27 cellular contexts compared by ENCODE assay signal in the genomic region with DNA sequence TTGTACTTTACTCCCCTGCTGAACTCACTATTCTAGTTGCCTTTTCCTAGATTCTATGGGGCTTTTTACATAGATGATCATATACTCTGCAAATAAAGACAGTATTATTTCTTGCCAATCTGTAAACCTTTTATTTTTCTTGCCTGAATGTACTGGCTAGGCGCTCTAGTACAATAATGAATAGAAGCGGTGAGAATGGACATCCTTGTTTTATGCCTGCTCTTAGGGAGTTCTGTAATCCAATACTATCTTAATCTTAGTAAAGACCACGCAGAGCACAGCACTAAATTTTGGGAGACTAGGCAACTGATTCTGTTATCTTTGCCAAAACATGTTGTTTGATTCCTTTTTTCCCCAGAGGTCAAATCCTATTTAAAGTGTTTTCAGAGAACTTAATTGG. TPM values are rescaled to one million over a fixed set of nuclear protein-coding genes. Genes with fewer than 3 reads are reported as not detected.
DNase-seq lines count a peak whose midpoint lies in the region; ATAC-seq lines count a peak whose summit lies in the region.
"Had no signal": no experiment of that assay in that cellular context is flagged by ENCODE, and none has a peak within 500 bp of the region (broad histone marks: within the 10 kb centered on the region; RNA-seq: fewer than 3 reads in every experiment).

No MANE protein-coding gene starts in this region.

- no peak overlapping the region for H3K4me3 Mint-ChIP-seq in activated naive CD8-positive, alpha-beta T cell
- no peak overlapping the region for H3K4me3 Mint-ChIP-seq in activated naive CD8-positive, alpha-beta T cell treated with anti-CD3 and anti-CD28 coated beads for 36 hours
- peak overlapping the region in 1 of 8 donors; percentile 16 for H3K4me3 Mint-ChIP-seq in naive B cell
- H3K4me3 Mint-ChIP-seq: CD4-positive, alpha-beta memory T cell; HFFc6; IgD-negative memory B cell had no signal

- H2AFZ ChIP-seq in neuronal stem cell (ENCODE audit: low read length): no peak overlapping the region

- no peak overlapping the region for H3K4me2 ChIP-seq in neuronal stem cell (ENCODE audit: insufficient read depth, low read length, poor library complexity, severe bottlenecking)
- H3K4me2 ChIP-seq: BLaER1 had no signal

- no peak for ATAC-seq in naive B cell (ENCODE audit: low read depth in 2 of 2)
- ATAC-seq: GM12878, PC-3 had no signal

- H4K8ac ChIP-seq in neuronal stem cell (ENCODE audit: low read depth, low read length): no peak overlapping the region

- H2BK5ac ChIP-seq in neuronal stem cell (ENCODE audit: low read length): no peak overlapping the region

- no peak overlapping the region for H3K9ac ChIP-seq in neuronal stem cell (ENCODE audit: low read depth, low read length, poor library complexity)
- H3K9ac ChIP-seq: BLaER1 had no signal

- no peaks in the 10 kb centered on the region for H3K27me3 ChIP-seq in neuronal stem cell (ENCODE audit: control insufficient read depth in 3 of 3, insufficient read depth in 3 of 3, low read depth in 1 of 3, low read length in 3 of 3)
- H3K27me3 ChIP-seq: BLaER1 had no signal

- H3K4me1 Mint-ChIP-seq in activated naive CD8-positive, alpha-beta T cell (ENCODE audit: low read depth): peaks cover 60% of the 10 kb centered on the region
- H3K4me1 Mint-ChIP-seq in activated naive CD8-positive, alpha-beta T cell treated with anti-CD3 and anti-CD28 coated beads for 36 hours: peaks cover 60% of the 10 kb centered on the region
- H3K4me1 Mint-ChIP-seq in naive B cell: peaks cover 13 to 59% (median 15%) of the 10 kb centered on the region in 3 donors

- H4K91ac ChIP-seq in neuronal stem cell (ENCODE audit: low read depth, low read length, poor library complexity): no peak overlapping the region

- H3K9me3 Mint-ChIP-seq in activated naive CD8-positive, alpha-beta T cell (ENCODE audit: low read depth): no peaks in the 10 kb centered on the region
- H3K9me3 Mint-ChIP-seq in activated naive CD8-positive, alpha-beta T cell treated with anti-CD3 and anti-CD28 coated beads for 36 hours: peaks cover 12% of the 10 kb centered on the region
- H3K9me3 Mint-ChIP-seq in naive B cell: no peaks in the 10 kb centered on the region
- H3K9me3 Mint-ChIP-seq: CD4-positive, alpha-beta memory T cell; HFFc6; IgD-negative memory B cell had no signal

- no peak overlapping the region for H3K4me3 ChIP-seq in neuronal stem cell (ENCODE audit: low read length in 2 of 2)
- H3K4me3 ChIP-seq: BLaER1, GM12878, HAP-1 had no signal

- H3K23ac ChIP-seq in neuronal stem cell (ENCODE audit: low read depth, low read length, poor library complexity): no peak overlapping the region

- peaks cover 9% of the 10 kb centered on the region for H3K36me3 Mint-ChIP-seq in activated naive CD8-positive, alpha-beta T cell
- H3K36me3 Mint-ChIP-seq in activated naive CD8-positive, alpha-beta T cell treated with anti-CD3 and anti-CD28 coated beads for 36 hours: peaks cover 58% of the 10 kb centered on the region
- no peaks in the 10 kb centered on the region for H3K36me3 Mint-ChIP-seq in naive B cell

- no peaks in the 10 kb centered on the region for H3K27me3 Mint-ChIP-seq in activated naive CD8-positive, alpha-beta T cell
- H3K27me3 Mint-ChIP-seq in activated naive CD8-positive, alpha-beta T cell treated with anti-CD3 and anti-CD28 coated beads for 36 hours: no peaks in the 10 kb centered on the region
- H3K27me3 Mint-ChIP-seq in naive B cell: no peaks in the 10 kb centered on the region
- H3K27me3 Mint-ChIP-seq: CD4-positive, alpha-beta memory T cell; IgD-negative memory B cell had no signal

- H3K36me3 ChIP-seq in neuronal stem cell (replicated peaks in 1 of 2; ENCODE audit: control insufficient read depth in 2 of 2, insufficient read depth in 2 of 2, low read length in 2 of 2): peaks cover 0 to 57% of the 10 kb centered on the region in 2 donors
- H3K36me3 ChIP-seq: HAP-1 had no signal

- H3K79me1 ChIP-seq in neuronal stem cell (ENCODE audit: low read depth, low read length): no peaks in the 10 kb centered on the region

- DNase-seq in activated naive CD8-positive, alpha-beta T cell treated with anti-CD3 and anti-CD28 coated beads for 36 hours: no peak
- peak; percentile 96 for DNase-seq in SK-MEL-5 (ENCODE audit: low read depth, low spot score)
- no peak for DNase-seq in naive B cell
- no peak for DNase-seq in activated effector memory CD4-positive, alpha-beta T cell treated with anti-CD3 and anti-CD28 coated beads, Interleukin-2, amount 50 U/mL, for 16 hours
- no peak for DNase-seq in NCI-H1930 (lab: John Stamatoyannopoulos, UW)
- DNase-seq in neuronal stem cell (ENCODE audit: low spot score): no peak
- DNase-seq: 8988T; ACHN; CD4-positive, alpha-beta memory T cell; DMS 273 treated with DMSO at 0.1 percent for 48 hours; DMS79; EL; GDM1; GOT3; HFFc6; NCI-H1092; NCI-H1436; NCI-H187; NCI-H2171 treated with DMSO at 0.1 percent for 48 hours; NCI-H345; NCI-H510A treated with DMSO at 0.1 percent for 48 hours; PC-3 had no signal

- H2BK12ac ChIP-seq in neuronal stem cell (ENCODE audit: low read length): no peak overlapping the region

- no peaks in the 10 kb centered on the region for H3K4me1 ChIP-seq in neuronal stem cell (ENCODE audit: control insufficient read depth in 2 of 2, insufficient read depth in 1 of 2, low read depth in 1 of 2, low read length in 2 of 2)
- H3K4me1 ChIP-seq: HAP-1 had no signal

- WGBS in neuronal stem cell (ENCODE audit: extremely low coverage in 2 of 2, insufficient read length in 2 of 2, insufficient replicate concordance in 1 of 2), 2 donors: no CpG with 5 or more reads among the region's 3 CpGs

- H3K27ac ChIP-seq in neuronal stem cell (replicated peaks; ENCODE audit: low read length): no peak overlapping the region
- H3K27ac ChIP-seq: BLaER1 had no signal

- H2AK5ac ChIP-seq in neuronal stem cell (ENCODE audit: low read depth, low read length): no peak overlapping the region

- no peak overlapping the region for H2BK120ac ChIP-seq in neuronal stem cell (ENCODE audit: low read depth, low read length)

- H3K14ac ChIP-seq in neuronal stem cell (ENCODE audit: low read length): no peak overlapping the region

- H3K9me3 ChIP-seq in neuronal stem cell (replicated peaks in 1 of 2; ENCODE audit: control insufficient read depth in 2 of 2, insufficient read depth in 1 of 2, low read depth in 1 of 2, low read length in 2 of 2): no peaks in the 10 kb centered on the region
- H3K9me3 ChIP-seq: BLaER1, HAP-1 had no signal

- H3K27ac Mint-ChIP-seq in activated naive CD8-positive, alpha-beta T cell: peak overlapping the region; percentile 1
- H3K27ac Mint-ChIP-seq in activated naive CD8-positive, alpha-beta T cell treated with anti-CD3 and anti-CD28 coated beads for 36 hours: no peak overlapping the region
- H3K27ac Mint-ChIP-seq in naive B cell: peak overlapping the region in 4 of 6 donors; percentile 38 to 87 (median 58)
- H3K27ac Mint-ChIP-seq: HFFc6 had no signal

- no peak overlapping the region for H3K4ac ChIP-seq in neuronal stem cell (ENCODE audit: low read length)

- no peak overlapping the region for H2BK15ac ChIP-seq in neuronal stem cell (ENCODE audit: low read length)

- H3K18ac ChIP-seq in neuronal stem cell (ENCODE audit: low read length): no peak overlapping the region

- in situ Hi-C loops in SK-MEL-5 (cut with HindIII; ENCODE audit: low pct_unique_long_range_greater_than_20kb, low sequenced_read_pairs): no loop called here

RNA-seq across cellular contexts. Expression of gene KRCC1, which starts 7.0 kb away (rescaled TPM):
- total RNA-seq in activated naive CD8-positive, alpha-beta T cell treated with anti-CD3 and anti-CD28 coated beads for 36 hours: 10 to 100 TPM; 10.6 to 11.9 TPM
- total RNA-seq in SK-MEL-5 (2014; rRNA removed; shearing (Covaris generic)): 15.7 and 18.2 TPM in 2 replicates
- polyA plus RNA-seq in SK-MEL-5 (2015; cell fraction: cytosol; rRNA removed): 9.6 and 14.9 TPM in 2 replicates
- 3.8 and 8.8 TPM in 2 replicates for polyA plus RNA-seq in SK-MEL-5 (2015; cell fraction: nucleus; rRNA removed)
- 10 to 100 TPM; 35.8 to 75.8 (median 60.9) TPM for polyA plus RNA-seq in naive B cell (ENCODE audit: low read depth in 6 of 6)
- 24.2 TPM for polyA plus RNA-seq in neuronal stem cell (2013, experiment 1 of 2)
- polyA plus RNA-seq in neuronal stem cell (2013, experiment 2 of 2): 25.1 TPM

RNA-seq across cellular contexts. Expression of gene SMYD1, which starts 19.1 kb away (rescaled TPM):
- not detected for total RNA-seq in activated naive CD8-positive, alpha-beta T cell treated with anti-CD3 and anti-CD28 coated beads for 36 hours
- 0.50 and 0.77 TPM in 2 replicates for total RNA-seq in SK-MEL-5 (2014; rRNA removed; shearing (Covaris generic))
- polyA plus RNA-seq in SK-MEL-5 (2015; cell fraction: cytosol; rRNA removed): 0.71 TPM in 2 replicates
- 0.76 and 0.93 TPM in 2 replicates for polyA plus RNA-seq in SK-MEL-5 (2015; cell fraction: nucleus; rRNA removed)
- polyA plus RNA-seq in naive B cell (ENCODE audit: low read depth in 6 of 6): not detected
- polyA plus RNA-seq in neuronal stem cell (2013, experiment 1 of 2): 0.01 TPM
- 0.03 TPM for polyA plus RNA-seq in neuronal stem cell (2013, experiment 2 of 2)
- total RNA-seq: CD4-positive, alpha-beta memory T cell; GM12878; HFFc6; PC-3 had no signal
- polyA plus RNA-seq: CD4-positive, alpha-beta memory T cell; IgD-negative memory B cell had no signal

RNA-seq across cellular contexts. Expression of gene RNU2-63P, which starts 32.2 kb away (rescaled TPM):
- total RNA-seq in activated naive CD8-positive, alpha-beta T cell treated with anti-CD3 and anti-CD28 coated beads for 36 hours: 10 to 100 TPM; 39.1 to 40.1 TPM
- total RNA-seq in SK-MEL-5 (2014; rRNA removed; shearing (Covaris generic)): not detected in 2 replicates
- not detected in 2 replicates for polyA plus RNA-seq in SK-MEL-5 (2015; cell fraction: cytosol; rRNA removed)
- polyA plus RNA-seq in SK-MEL-5 (2015; cell fraction: nucleus; rRNA removed): not detected in 2 replicates
- polyA plus RNA-seq in naive B cell (ENCODE audit: low read depth in 6 of 6): 10 to 100 TPM in 2 of 6 donors, 1 to 10 TPM in 1, not detected in 3; 9.0 to 94.7 (median 34.8) TPM
- not detected for polyA plus RNA-seq in neuronal stem cell (2013, experiment 1 of 2)
- not detected for polyA plus RNA-seq in neuronal stem cell (2013, experiment 2 of 2)
- polyA plus RNA-seq: IgD-negative memory B cell had no signal

Comparison
In these comparisons a context has a peak if more than half of its experiments do, and no peak if none do; other contexts are left out.
1. RNA of gene RNU2-63P, which starts 32.2 kb away (total RNA-seq): 39.1 to 40.1 TPM in activated naive CD8-positive, alpha-beta T cell treated with anti-CD3 and anti-CD28 coated beads for 36 hours; not detected in SK-MEL-5; every median in the first group is over 10 times any median in the second.